Comparison of ENCODE assay signal across 17 cellular contexts in the genomic region with DNA sequence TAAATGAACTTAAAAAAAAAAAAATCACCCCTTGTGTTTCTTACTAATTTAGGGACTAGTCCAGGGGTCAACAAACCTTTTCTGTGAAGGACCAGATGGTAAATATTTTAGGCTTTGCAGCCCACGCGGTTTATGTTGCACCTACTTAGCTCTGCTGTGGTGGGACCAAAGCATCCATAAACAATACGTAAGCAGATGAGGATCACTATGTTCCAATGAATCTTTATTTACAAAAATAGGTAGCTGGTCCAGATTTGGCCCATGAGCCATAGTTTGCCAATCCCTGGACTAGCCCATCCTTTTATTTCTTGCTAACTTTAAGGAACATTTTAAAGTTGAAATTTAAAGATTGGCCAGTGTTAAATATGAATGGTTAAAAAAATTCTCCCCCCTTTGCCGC.
DNase-seq lines count a peak whose midpoint lies in the region; ATAC-seq, FAIRE-seq and TF ChIP-seq lines count a peak whose summit lies in the region.
"Had no signal": no experiment of that assay in that cellular context is flagged by ENCODE, and none has a peak within 500 bp of the region (broad histone marks: within the 10 kb centered on the region; RNA-seq: fewer than 3 reads in every experiment).

No MANE protein-coding gene starts in this region.

- POLR2A ChIA-PET in MCF 10A (lab: Yijun Ruan, JAX) (interaction anchor here (0.7 kb wide), 1 partner anchor 19 kb away, joined by 3 read pairs; no protein-coding TSS in a partner anchor), endothelial cell of umbilical vein (lab: Charles Lee) (interaction anchor here (1.0 kb wide), 1 partner anchor 18 kb away, joined by 3 read pairs; no protein-coding TSS in a partner anchor)

- H3K9me3 Mint-ChIP-seq in MCF 10A (ENCODE audit: unreplicated experiment) (no peaks in the 10 kb centered on the region), neural progenitor cell (no peaks in the 10 kb centered on the region)
- H3K9me3 Mint-ChIP-seq: CD4-positive, alpha-beta T cell had no signal

- FAIRE-seq in endothelial cell of umbilical vein (lab: Jason Lieb, UNC), result no peak
- FAIRE-seq: A549, kidney had no signal

- H3K27me3 Mint-ChIP-seq in MCF 10A (ENCODE audit: insufficient read depth, unreplicated experiment) (no peaks in the 10 kb centered on the region), neural progenitor cell (ENCODE audit: insufficient read depth, low read depth) (no peaks in the 10 kb centered on the region)
- H3K27me3 Mint-ChIP-seq: CD4-positive, alpha-beta T cell; T-helper 17 cell had no signal

- H3K27me3 ChIP-seq in mammary epithelial cell (ENCODE audit: insufficient read depth, low read length), result no peaks in the 10 kb centered on the region
- H3K27me3 ChIP-seq in endothelial cell of umbilical vein (ENCODE audit: control insufficient read depth in 2 of 2, insufficient read depth in 2 of 2, low read length in 2 of 2), result no peaks in the 10 kb centered on the region
- H3K27me3 ChIP-seq in neural progenitor cell, result no peaks in the 10 kb centered on the region
- H3K27me3 ChIP-seq in thyroid gland, result no peaks in the 10 kb centered on the region

- no peak overlapping the region for H3K4me3 ChIP-seq in mammary epithelial cell (replicated peaks in 1 of 3; ENCODE audit: insufficient read depth in 1 of 3, low read depth in 2 of 3, low read length in 3 of 3)
- no peak overlapping the region for H3K4me3 ChIP-seq in endothelial cell of umbilical vein (replicated peaks in 1 of 3; ENCODE audit: insufficient read depth in 1 of 3, low read depth in 1 of 3, low read length in 3 of 3)
- H3K4me3 ChIP-seq in neural progenitor cell, result no peak overlapping the region
- H3K4me3 ChIP-seq in thyroid gland (replicated peaks in 1 of 3), result no peak overlapping the region
- H3K4me3 ChIP-seq: A549 had no signal

- DNase-seq in MCF 10A (ENCODE audit: unreplicated experiment) (no peak), mammary epithelial cell (no peak), endothelial cell of umbilical vein (ENCODE audit: low read depth, low spot score) (no peak), neural progenitor cell (ENCODE audit: low spot score) (no peak), thyroid gland (no peak)
- DNase-seq: activated naive CD4-positive, alpha-beta T cell treated with anti-CD3 and anti-CD28 coated beads, Interleukin-2, amount 50 U/mL, for 16 hours; CD4-positive, alpha-beta T cell; central memory CD4-positive, alpha-beta T cell; Kasumi-1; kidney; NCI-H1417 treated with DMSO at 0.1 percent for 48 hours; T-helper 17 cell had no signal

- H3K36me3 ChIP-seq in mammary epithelial cell (ENCODE audit: insufficient read depth, low read length), result no peaks in the 10 kb centered on the region
- H3K36me3 ChIP-seq in endothelial cell of umbilical vein (ENCODE audit: control insufficient read depth in 2 of 2, extremely low read depth in 1 of 2, insufficient read depth in 2 of 2, low read length in 2 of 2), result no peaks in the 10 kb centered on the region
- H3K36me3 ChIP-seq in neural progenitor cell, result no peaks in the 10 kb centered on the region
- no peaks in the 10 kb centered on the region for H3K36me3 ChIP-seq in thyroid gland

- no peak for TF ChIP-seq CTCF in MCF 10A (IDR thresholded peaks at IDR 0.05; ENCODE audit: unreplicated experiment)
- TF ChIP-seq CTCF in mammary epithelial cell (conservative IDR thresholded peaks at IDR 0.05 in 1 of 2, IDR thresholded peaks at IDR 0.05 in 1 of 2; ENCODE audit: extremely low read depth in 1 of 2, insufficient read depth in 1 of 2, low read depth in 1 of 2, low read length in 2 of 2), result no peak
- TF ChIP-seq CTCF in endothelial cell of umbilical vein (IDR thresholded peaks at IDR 0.05; ENCODE audit: extremely low read depth in 1 of 2, insufficient read depth in 1 of 2, low read depth in 1 of 2, low read length in 2 of 2), result no peak
- no peak for TF ChIP-seq CTCF in neural progenitor cell (IDR thresholded peaks at IDR 0.05)
- no peak for TF ChIP-seq CTCF in thyroid gland (IDR thresholded peaks at IDR 0.05)

- H3K27ac ChIP-seq in mammary epithelial cell (ENCODE audit: insufficient read depth, low read depth, low read length) (no peak overlapping the region), endothelial cell of umbilical vein (ENCODE audit: insufficient read depth, low read depth, low read length) (no peak overlapping the region), neural progenitor cell (peak overlapping the region; percentile 73), thyroid gland (peak overlapping the region; percentile 73 to 89 (median 89))

- ATAC-seq in GM18505 (IDR thresholded peaks at IDR 0.05; ENCODE audit: unreplicated experiment), result no peak
- no peak for ATAC-seq in HG03571 (IDR thresholded peaks at IDR 0.05; ENCODE audit: unreplicated experiment)
- no peak for ATAC-seq in GM18519 (IDR thresholded peaks at IDR 0.05; ENCODE audit: low FRiP score, unreplicated experiment)
- ATAC-seq: A549; activated CD4-positive, CD25-positive, alpha-beta regulatory T cell treated with anti-CD3 and anti-CD28 coated beads, Interleukin-2, amount 50 U/mL, for 24 hours; T-helper 17 cell had no signal

- peaks cover 20% of the 10 kb centered on the region for H3K4me1 Mint-ChIP-seq in MCF 10A (ENCODE audit: insufficient read depth, unreplicated experiment)
- H3K4me1 Mint-ChIP-seq in neural progenitor cell, result peaks cover 35% of the 10 kb centered on the region

- H3K4me2 ChIP-seq in mammary epithelial cell (ENCODE audit: insufficient read depth, low read depth, low read length), result no peak overlapping the region
- peak overlapping the region; percentile 32 for H3K4me2 ChIP-seq in endothelial cell of umbilical vein (ENCODE audit: insufficient read depth, low read length)
- H3K4me2 ChIP-seq in neural progenitor cell, result peak overlapping the region; percentile 68
- H3K4me2 ChIP-seq: A549 had no signal

- CTCF ChIA-PET in MCF 10A (lab: Yijun Ruan, JAX), result interaction anchor here (0.6 kb wide), 1 partner anchor 179 kb away, joined by 3 read pairs; no protein-coding TSS in a partner anchor
- CTCF ChIA-PET in mammary epithelial cell (lab: Charles Lee; ENCODE audit: low non-redundant PET), result interaction anchor here (0.7 kb wide), 1 partner anchor 18 kb away, joined by 3 read pairs; no protein-coding TSS in a partner anchor
- CTCF ChIA-PET in endothelial cell of umbilical vein (lab: Charles Lee), result interaction anchor here (0.9 to 4.1 kb wide), 5 partner anchors 13 to 108 kb away, joined by 3 to 25 read pairs (median 3); partner anchors contain the start of gene AFF1

- intact Hi-C loops in MCF 10A (cut with micrococcal nuclease) (no loop called here), mammary epithelial cell (cut with micrococcal nuclease) (no loop called here), endothelial cell of umbilical vein (cut with micrococcal nuclease) (no loop called here), thyroid gland (cut with DNase I) (no loop called here)

- H3K36me3 Mint-ChIP-seq in MCF 10A (ENCODE audit: insufficient read depth, unreplicated experiment) (peaks cover 12% of the 10 kb centered on the region), neural progenitor cell (no peaks in the 10 kb centered on the region)

- no TSS peak for BruUV-seq in MCF 10A (replicated peaks; lab: Mats Ljungman, UMichigan)
- no TSS peak for BruUV-seq in mammary epithelial cell (replicated peaks; lab: Mats Ljungman, UMichigan)
- BruUV-seq in endothelial cell of umbilical vein (replicated peaks; lab: Mats Ljungman, UMichigan), result no TSS peak

- in situ Hi-C loops in mammary epithelial cell (cut with MboI; ENCODE audit: low sequenced_read_pairs in 2 of 2), result no loop called here

- H3K27ac Mint-ChIP-seq in MCF 10A (ENCODE audit: low read depth, unreplicated experiment), result peak overlapping the region; percentile 67
- peak overlapping the region; percentile 15 for H3K27ac Mint-ChIP-seq in neural progenitor cell
- H3K27ac Mint-ChIP-seq: CD4-positive, alpha-beta T cell; T-helper 17 cell had no signal

- no peak overlapping the region for H3K4me3 Mint-ChIP-seq in MCF 10A (ENCODE audit: unreplicated experiment)
- no peak overlapping the region for H3K4me3 Mint-ChIP-seq in neural progenitor cell
- H3K4me3 Mint-ChIP-seq: CD4-positive, alpha-beta T cell; T-helper 17 cell had no signal

- H2AFZ ChIP-seq in mammary epithelial cell (ENCODE audit: low read depth, low read length), result no peak overlapping the region
- H2AFZ ChIP-seq in endothelial cell of umbilical vein (ENCODE audit: low read depth, low read length), result no peak overlapping the region
- H2AFZ ChIP-seq in neural progenitor cell (replicated peaks), result no peak overlapping the region

- WGBS in mammary epithelial cell (ENCODE audit: low coverage, missing lambda C conversion rate), result 91% methylated on average over 4 of the region's 4 CpGs
- 77 to 80% methylated on average over 4 of the region's 4 CpGs for WGBS in thyroid gland, 2 donors

- no peak for TF ChIP-seq POLR2A in endothelial cell of umbilical vein (IDR thresholded peaks at IDR 0.05; ENCODE audit: low read depth, low read length)
- no peak for TF ChIP-seq POLR2A in thyroid gland (IDR thresholded peaks at IDR 0.05)
- no peak for TF ChIP-seq POLR2A in GM18505 (IDR thresholded peaks at IDR 0.05; ENCODE audit: borderline replicate concordance, extremely low read depth, insufficient read depth, insufficient read length)

- H3K9me1 ChIP-seq in endothelial cell of umbilical vein (replicated peaks; ENCODE audit: control insufficient read depth, extremely low read depth, insufficient read depth, low read length), result no peaks in the 10 kb centered on the region

- no peaks in the 10 kb centered on the region for H4K20me1 ChIP-seq in mammary epithelial cell (ENCODE audit: insufficient read depth, low read length)
- H4K20me1 ChIP-seq in endothelial cell of umbilical vein (replicated peaks; ENCODE audit: control insufficient read depth, extremely low read depth, insufficient read depth, low read length), result no peaks in the 10 kb centered on the region
- H4K20me1 ChIP-seq in neural progenitor cell (ENCODE audit: low read depth), result peaks cover 78% of the 10 kb centered on the region

- H3K9ac ChIP-seq in mammary epithelial cell (ENCODE audit: insufficient read depth, low read length), result no peak overlapping the region
- H3K9ac ChIP-seq in endothelial cell of umbilical vein (replicated peaks; ENCODE audit: extremely low read depth, insufficient read depth, low read length), result no peak overlapping the region
- no peak overlapping the region for H3K9ac ChIP-seq in neural progenitor cell

- dilution Hi-C loops in mammary epithelial cell (cut with HindIII; ENCODE audit: low sequenced_read_pairs) (no loop called here), endothelial cell of umbilical vein (cut with MboI; ENCODE audit: extremely low pct_ligation_motif_present, low sequenced_read_pairs) (no loop called here)

- H3K9me3 ChIP-seq in mammary epithelial cell (replicated peaks; ENCODE audit: insufficient read depth, low read length) (no peaks in the 10 kb centered on the region), endothelial cell of umbilical vein (replicated peaks; ENCODE audit: control insufficient read depth, insufficient read depth, low read length) (no peaks in the 10 kb centered on the region), neural progenitor cell (ENCODE audit: low read depth) (no peaks in the 10 kb centered on the region), thyroid gland (no peaks in the 10 kb centered on the region)
- H3K9me3 ChIP-seq: A549 had no signal

- peaks cover 30% of the 10 kb centered on the region for H3K4me1 ChIP-seq in mammary epithelial cell (ENCODE audit: insufficient read depth, low read length)
- peaks cover 62% of the 10 kb centered on the region for H3K4me1 ChIP-seq in endothelial cell of umbilical vein (ENCODE audit: control insufficient read depth, extremely low read depth, insufficient read depth, low read length)
- peaks cover 86% of the 10 kb centered on the region for H3K4me1 ChIP-seq in neural progenitor cell
- peaks cover 97 to 99% of the 10 kb centered on the region in 2 donors for H3K4me1 ChIP-seq in thyroid gland

- H3K79me2 ChIP-seq in mammary epithelial cell (ENCODE audit: insufficient read depth, low read length) (peaks cover 92% of the 10 kb centered on the region), endothelial cell of umbilical vein (ENCODE audit: control insufficient read depth, insufficient read depth, low read length) (peaks cover 79% of the 10 kb centered on the region), neural progenitor cell (ENCODE audit: low read depth) (peaks cover 100% of the 10 kb centered on the region)

- peaks cover 69% of the 10 kb centered on the region for H3F3A ChIP-seq in neural progenitor cell (ENCODE audit: low read depth)

Comparison
In these comparisons a context has a peak if more than half of its experiments do, and no peak if none do; other contexts are left out.
1. H3K27ac ChIP-seq: peak in neural progenitor cell (single experiment) and thyroid gland (3 of 3); none in mammary epithelial cell (single experiment) and endothelial cell of umbilical vein (single experiment).